27 cellular contexts compared by ENCODE assay signal in genomic region chr9:78407636-78408312, GRCh38.
"Had no signal": no experiment of that assay in that cellular context is flagged by ENCODE, and none has a peak within 500 bp of the region (broad histone marks: within the 10 kb centered on the region; RNA-seq: fewer than 3 reads in every experiment).

No MANE protein-coding gene starts in this region.

- H3K4me3 ChIP-seq: esophagus squamous epithelium, heart right ventricle, lower lobe of right lung, smooth muscle cell, suprapubic skin, transverse colon had no signal

- H3K27me3 ChIP-seq: esophagus squamous epithelium, neutrophil, transverse colon had no signal

- H3K27ac ChIP-seq: esophagus squamous epithelium, heart right ventricle, lower lobe of right lung, neutrophil, parathyroid adenoma, suprapubic skin, transverse colon had no signal

- H2AFZ ChIP-seq: parathyroid adenoma had no signal

- H3K4me2 ChIP-seq: smooth muscle cell had no signal

- H3K36me3 ChIP-seq: esophagus squamous epithelium, heart right ventricle, lower lobe of right lung, neutrophil, suprapubic skin, transverse colon had no signal

- DNase-seq: cortex of kidney; effector memory CD8-positive, alpha-beta T cell; erythroblast; esophagus squamous epithelium; foreskin melanocyte; glutamatergic neuron; heart right ventricle; hippocampal formation; immature natural killer cell; islet precursor cell; kidney glomerular epithelial cell; left colon; left ventricle myocardium superior; natural killer cell; stimulated activated CD4-positive, alpha-beta T cell treated with anti-CD3 and anti-CD28 coated beads, Interleukin-12 subunit alpha, Interleukin-12 subunit beta, amount 100 ng/mL, for 4 hours; stimulated activated CD4-positive, alpha-beta T cell treated with anti-CD3 and anti-CD28 coated beads, Interleukin-1b, Interleukin-23, amount 100 ng/mL, for 48 hours; stimulated activated CD4-positive, alpha-beta T cell treated with anti-CD3 and anti-CD28 coated beads, Interleukin-4, amount 100 ng/mL, for 1 hour; stimulated activated CD8-positive, alpha-beta memory T cell treated with anti-CD3 and anti-CD28 coated beads, Interleukin-4, amount 100 ng/mL, for 48 hours; stimulated activated naive CD4-positive, alpha-beta T cell; stimulated activated naive CD8-positive, alpha-beta T cell treated with anti-CD3 and anti-CD28 coated beads, Interleukin-15, amount 100 ng/mL, for 72 hours; transverse colon had no signal

- H3K79me2 ChIP-seq: parathyroid adenoma had no signal

- H3K4me1 ChIP-seq: esophagus squamous epithelium, heart right ventricle, lower lobe of right lung, parathyroid adenoma, suprapubic skin, transverse colon had no signal

- ATAC-seq: effector memory CD8-positive, alpha-beta T cell; heart right ventricle; left colon; left ventricle myocardium superior; natural killer cell; sciatic nerve; stimulated activated naive CD8-positive, alpha-beta T cell treated with anti-CD3 and anti-CD28 coated beads, Interleukin-15, amount 100 ng/mL, for 72 hours had no signal

- H3K9me3 ChIP-seq: esophagus squamous epithelium, heart right ventricle, lower lobe of right lung, neutrophil, suprapubic skin, transverse colon had no signal
